Comparison of ENCODE assay signal across 2 cellular contexts in genomic region chr19:34431681-34432402, GRCh38.
TF ChIP-seq lines count a peak whose summit lies in the region.

No MANE protein-coding gene starts in this region.

TF ChIP-seq in HepG2, 621 proteins besides CTCF, POLR2A, EP300 and RAD21:
- TF ChIP-seq MAFK (conservative IDR thresholded peaks at IDR 0.05 in 1 of 2, IDR thresholded peaks at IDR 0.05 in 1 of 2; ENCODE audit: low read length in 2 of 2) (peak in 1 of 2 experiments; percentile 23; a peak in 1 of 4 replicates), NCOA2 (CRISPR knock-in tag; IDR thresholded peaks at IDR 0.05) (no peak)

TF ChIP-seq in K562, 482 proteins besides CTCF, POLR2A, EP300 and RAD21:
- peak; percentile 77 for TF ChIP-seq ZNF316 (IDR thresholded peaks at IDR 0.05)
- TF ChIP-seq C11orf30 (IDR thresholded peaks at IDR 0.05; ENCODE audit: low read depth) = peak; percentile 53; the same call in 1 of the 2 replicates
- no peak for TF ChIP-seq E2F5 (CRISPR knock-in tag; IDR thresholded peaks at IDR 0.05)
